ENCODE assay signal across 20 cellular contexts in the genomic region with DNA sequence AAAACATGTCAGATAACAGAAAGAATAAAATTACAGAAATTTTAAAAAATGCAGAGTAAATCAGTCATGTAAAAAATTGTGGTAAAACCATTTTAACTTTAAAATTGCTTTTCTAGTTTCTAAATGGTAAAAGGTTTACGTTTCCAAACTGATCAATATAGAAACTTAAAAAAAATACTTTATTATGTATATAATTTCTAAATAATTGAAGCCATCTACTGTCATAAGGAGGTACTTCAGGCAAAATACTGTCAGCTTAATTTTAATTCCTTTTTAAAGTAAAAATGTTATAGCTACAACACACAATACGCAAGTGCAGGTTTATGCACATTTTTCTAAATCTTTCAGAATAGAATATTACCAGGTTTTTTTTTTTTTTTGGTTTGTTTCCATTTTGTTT.
"Had no signal": no experiment of that assay in that cellular context is flagged by ENCODE, and none has a peak within 500 bp of the region (broad histone marks: within the 10 kb centered on the region; RNA-seq: fewer than 3 reads in every experiment).

No MANE protein-coding gene starts in this region.

- H3K36me3 ChIP-seq: ascending aorta, cardiac muscle cell, esophagus muscularis mucosa, lower lobe of right lung, thyroid gland, vagina had no signal

- DNase-seq: activated CD4-positive, alpha-beta T cell treated with anti-CD3 and anti-CD28 coated beads for 1 hour; activated CD4-positive, alpha-beta T cell treated with anti-CD3 and anti-CD28 coated beads, Interleukin-2, amount 50 U/mL, for 4 hours; activated naive CD4-positive, alpha-beta T cell; activated naive CD8-positive, alpha-beta T cell treated with anti-CD3 and anti-CD28 coated beads, Interleukin-2, amount 50 U/mL, for 24 hours; activated T-cell treated with anti-CD3 and anti-CD28 coated beads for 4 hours; foreskin keratinocyte; head of caudate nucleus; immature natural killer cell; lower lobe of right lung; right cardiac atrium; stimulated activated CD4-positive, alpha-beta T cell treated with anti-CD3 and anti-CD28 coated beads, Interleukin-15, amount 100 ng/mL, for 24 hours; stimulated activated CD4-positive, alpha-beta T cell treated with anti-CD3 and anti-CD28 coated beads, Interleukin-4, amount 100 ng/mL, for 1 hour; stimulated activated naive B cell treated with anti-CD40 and anti-IgM and Interleukin-4, amounts not matched to agents 10 μg/mL and 1 μg/mL and 100 μg/mL, for 72 hours; thyroid gland had no signal

- H3K27ac ChIP-seq: ascending aorta, cardiac muscle cell, esophagus muscularis mucosa, foreskin keratinocyte, lower lobe of right lung, parathyroid adenoma, skin epidermis, thyroid gland, vagina had no signal

- H3K9me3 ChIP-seq: ascending aorta, esophagus muscularis mucosa, lower lobe of right lung, thyroid gland, vagina had no signal

- H3K36me3 Mint-ChIP-seq: immature natural killer cell; stimulated activated naive B cell treated with anti-CD40 and anti-IgM and Interleukin-4, amounts not matched to agents 10 μg/mL and 1 μg/mL and 100 μg/mL, for 72 hours had no signal

- H3K4me1 Mint-ChIP-seq: activated naive CD8-positive, alpha-beta T cell treated with anti-CD3 and anti-CD28 coated beads, Interleukin-2, amount 50 U/mL, for 24 hours; immature natural killer cell; stimulated activated naive B cell treated with anti-CD40 and anti-IgM and Interleukin-4, amounts not matched to agents 10 μg/mL and 1 μg/mL and 100 μg/mL, for 72 hours had no signal

- H3K4me3 Mint-ChIP-seq: activated naive CD8-positive, alpha-beta T cell treated with anti-CD3 and anti-CD28 coated beads, Interleukin-2, amount 50 U/mL, for 24 hours; immature natural killer cell; stimulated activated naive B cell treated with anti-CD40 and anti-IgM and Interleukin-4, amounts not matched to agents 10 μg/mL and 1 μg/mL and 100 μg/mL, for 72 hours had no signal

- H3K9me3 Mint-ChIP-seq: activated naive CD8-positive, alpha-beta T cell treated with anti-CD3 and anti-CD28 coated beads, Interleukin-2, amount 50 U/mL, for 24 hours; immature natural killer cell; stimulated activated naive B cell treated with anti-CD40 and anti-IgM and Interleukin-4, amounts not matched to agents 10 μg/mL and 1 μg/mL and 100 μg/mL, for 72 hours had no signal

- H3K4me1 ChIP-seq: ascending aorta, esophagus muscularis mucosa, foreskin keratinocyte, lower lobe of right lung, parathyroid adenoma, thyroid gland, vagina had no signal

- H3K79me2 ChIP-seq: parathyroid adenoma had no signal

- H3K27me3 ChIP-seq: ascending aorta, cardiac muscle cell, esophagus muscularis mucosa, thyroid gland, vagina had no signal

- H2AFZ ChIP-seq: parathyroid adenoma had no signal

- ATAC-seq: activated naive CD8-positive, alpha-beta T cell treated with anti-CD3 and anti-CD28 coated beads, Interleukin-2, amount 50 U/mL, for 24 hours; foreskin keratinocyte; lower lobe of right lung; right cardiac atrium; stimulated activated naive B cell treated with anti-CD40 and anti-IgM and Interleukin-4, amounts not matched to agents 10 μg/mL and 1 μg/mL and 100 μg/mL, for 72 hours had no signal

- H3K9ac ChIP-seq: parathyroid adenoma had no signal

- H3K4me3 ChIP-seq: ascending aorta, cardiac muscle cell, esophagus muscularis mucosa, lower lobe of right lung, skin epidermis, thyroid gland, vagina had no signal

- H3K27ac Mint-ChIP-seq: activated naive CD8-positive, alpha-beta T cell treated with anti-CD3 and anti-CD28 coated beads, Interleukin-2, amount 50 U/mL, for 24 hours; immature natural killer cell; stimulated activated naive B cell treated with anti-CD40 and anti-IgM and Interleukin-4, amounts not matched to agents 10 μg/mL and 1 μg/mL and 100 μg/mL, for 72 hours had no signal
